In genomic region chr11:1016610-1017126, GRCh38 we compare ENCODE assay signal across 1 cellular context.
TF ChIP-seq lines count a peak whose summit lies in the region.
"Not testable (repeated sequence)": the region's sequence is repeated elsewhere in the genome, so short reads cannot be mapped to it uniquely, and the experiment has no call there.

No MANE protein-coding gene starts in this region.

TF ChIP-seq in HepG2, 621 proteins besides CTCF, POLR2A, EP300 and RAD21:
- 0 out of 2 replicates have a peak, but pooled peaks have one; percentile 13 for TF ChIP-seq GABPA (IDR thresholded peaks at IDR 0.05; ENCODE audit: low read depth, low read length)
- not testable (repeated sequence) for TF ChIP-seq GABPA (CRISPR knock-in tag; IDR thresholded peaks at IDR 0.05; ENCODE audit: low read depth)
